In the genomic region with DNA sequence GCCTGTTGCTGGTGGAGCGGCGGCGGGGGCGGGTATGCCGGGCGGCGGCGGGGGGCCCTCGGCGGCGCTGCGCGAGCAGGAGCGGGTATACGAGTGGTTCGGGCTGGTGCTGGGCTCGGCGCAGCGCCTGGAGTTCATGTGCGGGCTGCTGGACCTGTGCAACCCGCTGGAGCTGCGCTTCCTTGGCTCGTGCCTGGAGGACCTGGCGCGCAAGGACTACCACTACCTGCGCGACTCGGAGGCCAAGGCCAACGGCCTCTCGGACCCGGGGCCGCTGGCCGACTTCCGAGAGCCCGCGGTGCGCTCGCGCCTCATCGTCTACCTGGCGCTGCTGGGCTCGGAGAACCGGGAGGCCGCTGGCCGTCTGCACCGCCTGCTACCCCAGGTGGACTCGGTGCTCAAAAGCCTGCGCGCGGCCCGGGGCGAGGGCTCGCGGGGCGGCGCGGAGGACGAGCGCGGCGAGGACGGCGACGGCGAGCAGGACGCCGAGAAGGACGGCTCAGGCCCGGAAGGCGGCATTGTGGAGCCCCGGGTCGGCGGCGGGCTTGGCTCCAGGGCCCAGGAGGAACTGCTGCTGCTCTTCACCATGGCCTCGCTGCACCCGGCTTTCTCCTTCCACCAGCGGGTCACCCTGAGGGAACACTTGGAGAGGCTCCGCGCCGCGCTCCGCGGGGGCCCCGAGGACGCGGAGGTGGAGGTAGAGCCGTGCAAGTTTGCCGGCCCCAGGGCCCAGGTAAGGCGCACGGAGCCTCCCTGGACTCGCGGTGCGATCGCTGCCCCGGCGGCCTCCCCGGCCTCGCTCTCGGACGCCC, we compare ENCODE assay signal across 9 cellular contexts. TPM values are rescaled to one million over a fixed set of nuclear protein-coding genes. Genes with fewer than 3 reads are reported as not detected.
DNase-seq lines count a peak whose midpoint lies in the region; ATAC-seq, FAIRE-seq and TF ChIP-seq lines count a peak whose summit lies in the region.
"Had no signal": no experiment of that assay in that cellular context is flagged by ENCODE, and none has a peak within 500 bp of the region (broad histone marks: within the 10 kb centered on the region; RNA-seq: fewer than 3 reads in every experiment).

No MANE protein-coding gene starts in this region.

- peak overlapping the region; percentile 91 for H3K4me3 ChIP-seq in adipocyte (ENCODE audit: low read length)
- H3K4me3 ChIP-seq in prostate gland, result peak overlapping the region; percentile 84 to 85

- no peak for TF ChIP-seq CTCF in prostate gland (IDR thresholded peaks at IDR 0.05)

- H3K27ac ChIP-seq in prostate gland, result peak overlapping the region; percentile 98

- no peaks in the 10 kb centered on the region for H3K9me3 ChIP-seq in adipocyte (ENCODE audit: control insufficient read depth, low read length)
- H3K9me3 ChIP-seq in prostate gland, result no peaks in the 10 kb centered on the region

- H3K4me1 ChIP-seq in adipocyte (ENCODE audit: control insufficient read depth, insufficient read depth, low read length), result peaks cover 34% of the 10 kb centered on the region
- H3K4me1 ChIP-seq in prostate gland (replicated peaks), result no peaks in the 10 kb centered on the region

- TF ChIP-seq POLR2A in prostate gland (IDR thresholded peaks at IDR 0.05) (no peak), GM12891 (IDR thresholded peaks at IDR 0.05; ENCODE audit: low read depth, low read length) (no peak)

- H3K27me3 ChIP-seq in adipocyte (replicated peaks; ENCODE audit: control insufficient read depth, insufficient read depth, low read length), result no peaks in the 10 kb centered on the region
- H3K27me3 ChIP-seq in prostate gland (replicated peaks; ENCODE audit: insufficient read depth), result no peaks in the 10 kb centered on the region

- WGBS in prostate gland, result under 1% methylated on average over 73 of the region's 100 CpGs

- H3K9ac ChIP-seq in adipocyte (ENCODE audit: low read length), result peak overlapping the region; percentile 85

- peak in 1 of 2 donors; percentile 0 for ATAC-seq in left cardiac atrium

- intact Hi-C loops in left cardiac atrium (cut with DNase I) (loop anchor here (5.0 kb wide), 2 partner anchors 72 to 97 kb away; no protein-coding TSS in a partner anchor), prostate gland (cut with DNase I) (loop anchor here (5.0 to 10.0 kb wide), 4 partner anchors 58 to 901 kb away; a partner anchor contains a TSS)

- no peak for FAIRE-seq in GM12891 (lab: Jason Lieb, UNC)
- FAIRE-seq: colon had no signal

- DNase-seq in Daoy (ENCODE audit: low read depth) (peak; percentile 65), HPDE6-E6E7 (ENCODE audit: extremely low spot score) (peak; percentile 20), SW480 (ENCODE audit: low spot score) (peak; percentile 35), adipocyte (ENCODE audit: low read depth) (peak; percentile 73), left cardiac atrium (peak; percentile 66), prostate gland (ENCODE audit: low spot score) (peak; percentile 27), GM12891 (ENCODE audit: insufficient read length, low spot score) (no peak), middle frontal gyrus (ENCODE audit: extremely low spot score, low spot score) (no peak)

- H3K36me3 ChIP-seq in adipocyte (ENCODE audit: control insufficient read depth, insufficient read depth, low read length, severe bottlenecking) (no peaks in the 10 kb centered on the region), prostate gland (no peaks in the 10 kb centered on the region)

TF ChIP-seq in GM12891, 5 proteins besides CTCF, POLR2A, EP300 and RAD21:
- TF ChIP-seq PAX5 (IDR thresholded peaks at IDR 0.05; ENCODE audit: insufficient read depth, low read length, severe bottlenecking) (no peak), POU2F2 (IDR thresholded peaks at IDR 0.05; ENCODE audit: low read depth, low read length) (no peak), SPI1 (IDR thresholded peaks at IDR 0.05; ENCODE audit: low read depth, low read length) (no peak), TAF1 (IDR thresholded peaks at IDR 0.05; ENCODE audit: low read depth, low read length) (no peak), POLR2AphosphoS5 (IDR thresholded peaks at IDR 0.05; ENCODE audit: low read depth, low read length) (no peak; the same call in 1 of the 2 replicates)

RNA-seq across cellular contexts. Expression of a gene that starts 1.0 kb away (rescaled TPM):
- 3.1 and 4.2 TPM in 2 replicates for total RNA-seq in Daoy (2014; rRNA removed; shearing (Covaris generic))
- total RNA-seq in left cardiac atrium (10 to 100 TPM; 19.0 to 24.1 TPM), prostate gland (10 to 100 TPM; 18.7 to 39.4 TPM)
- polyA plus RNA-seq in GM12891 (2012; ENCODE audit: low read depth, missing spikeins), result 7.7 TPM

Comparison
In these comparisons a context has a peak if more than half of its experiments do, and no peak if none do; other contexts are left out.
1. DNase-seq: peak in Daoy (single experiment), HPDE6-E6E7 (single experiment), SW480 (single experiment), adipocyte (single experiment), left cardiac atrium (single experiment) and prostate gland (single experiment); none in GM12891 (single experiment) and middle frontal gyrus (single experiment).